8 cellular contexts compared by ENCODE assay signal in the genomic region with DNA sequence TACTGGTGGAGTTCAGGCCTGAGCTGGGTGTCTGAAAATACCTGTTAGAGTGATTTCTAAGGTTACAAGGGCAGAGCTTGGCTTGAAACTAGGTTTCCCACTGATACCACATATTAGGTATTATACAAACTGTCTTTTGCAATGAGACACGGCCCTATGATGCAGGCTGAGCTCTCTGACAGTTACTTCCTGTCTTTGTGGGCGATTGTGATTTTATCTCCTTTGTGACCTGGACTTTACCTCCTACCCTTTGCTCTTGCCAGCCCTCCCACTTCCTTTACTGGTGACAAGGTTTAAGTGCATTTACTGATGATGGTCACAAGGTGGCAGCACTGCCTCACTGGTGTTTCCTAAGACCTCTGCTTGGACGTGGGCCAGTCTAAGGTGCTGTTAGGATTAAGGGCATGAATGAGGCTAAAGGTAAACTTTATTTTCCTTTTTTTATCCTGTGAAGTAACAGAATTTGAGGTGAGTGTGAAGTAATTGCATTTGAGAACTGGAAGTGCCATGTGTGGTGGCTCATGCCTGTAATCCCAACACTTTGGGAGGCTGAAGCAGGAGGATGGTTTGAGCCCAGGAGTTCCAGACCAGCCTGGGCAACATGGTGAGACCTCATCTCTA. TPM values are rescaled to one million over a fixed set of nuclear protein-coding genes. Genes with fewer than 3 reads are reported as not detected.
A peak's percentile ranks its signal among the peaks of the same experiment; 100 is the strongest.
DNase-seq lines count a peak whose midpoint lies in the region; ATAC-seq, FAIRE-seq and TF ChIP-seq lines count a peak whose summit lies in the region.

No MANE protein-coding gene starts in this region.

- peak; percentile 9 for FAIRE-seq in TTC549 (lab: Jason Lieb, UNC)

- no peak overlapping the region for H3K4me3 ChIP-seq in body of pancreas
- H3K4me3 ChIP-seq in iPS DF 6.9 (ENCODE audit: low read length), result no peak overlapping the region
- no peak overlapping the region for H3K4me3 ChIP-seq in spleen

- peak; percentile 88 for ATAC-seq in HG02678 (IDR thresholded peaks at IDR 0.05; ENCODE audit: unreplicated experiment)
- peak; percentile 96 for ATAC-seq in body of pancreas

- DNase-seq in GM03348 (ENCODE audit: low spot score) (peak; percentile 81), NCI-H2029 (lab: John Stamatoyannopoulos, UW) (peak; percentile 85), body of pancreas (peak; percentile 91 to 97 (median 96)), iPS DF 6.9 (ENCODE audit: low read depth, low spot score) (peak; percentile 97), spleen (peak; percentile 86), cortex of kidney (lab: John Stamatoyannopoulos, UW) (no peak)

- TF ChIP-seq CTCF in body of pancreas (IDR thresholded peaks at IDR 0.05), result peak; percentile 76 to 98 (median 98)
- TF ChIP-seq CTCF in spleen (IDR thresholded peaks at IDR 0.05 in 8 of 11, conservative IDR thresholded peaks at IDR 0.05 in 3 of 11), result peak; percentile 84 to 98 (median 93)

- H3K4me1 ChIP-seq in body of pancreas (peaks cover 10% of the 10 kb centered on the region), iPS DF 6.9 (ENCODE audit: control insufficient read depth, insufficient read depth, low read length) (peaks cover 2% of the 10 kb centered on the region; the same call in 1 of the 2 replicates), spleen (peaks cover 3 to 60% (median 22%) of the 10 kb centered on the region in 6 donors)

- H3K9me3 ChIP-seq in body of pancreas, result no peaks in the 10 kb centered on the region
- H3K9me3 ChIP-seq in iPS DF 6.9 (ENCODE audit: control insufficient read depth, insufficient read depth, low read length), result no peaks in the 10 kb centered on the region
- H3K9me3 ChIP-seq in spleen, result no peaks in the 10 kb centered on the region

- H3K27me3 ChIP-seq in body of pancreas, result no peaks in the 10 kb centered on the region
- no peaks in the 10 kb centered on the region for H3K27me3 ChIP-seq in iPS DF 6.9 (ENCODE audit: control insufficient read depth, insufficient read depth, low read length)
- H3K27me3 ChIP-seq in spleen (replicated peaks in 1 of 7), result no peaks in the 10 kb centered on the region

- 0 to 2% methylated on average over 3 of the region's 3 CpGs for WGBS in body of pancreas, 2 donors
- WGBS in iPS DF 6.9 (ENCODE audit: insufficient coverage, insufficient read length), result no CpG with 5 or more reads among the region's 3 CpGs
- WGBS in spleen, 5 donors, result 0 to 5% (median 1%) methylated on average over 3 of the region's 3 CpGs

- intact Hi-C loops in body of pancreas (cut with DNase I) (no loop called here), spleen (cut with DNase I; ENCODE audit: low total_unique reads) (loop anchor here (2.0 kb wide), 1 partner anchor 78 kb away; a partner anchor contains a TSS)

- H3K27ac ChIP-seq in body of pancreas (peak overlapping the region in 3 of 4 donors; percentile 19 to 73 (median 21)), iPS DF 6.9 (ENCODE audit: low read length) (no peak overlapping the region), spleen (peak overlapping the region in 6 of 8 donors; percentile 36 to 72 (median 52))

- no peaks in the 10 kb centered on the region for H3K36me3 ChIP-seq in body of pancreas (replicated peaks in 1 of 2; ENCODE audit: insufficient read depth in 1 of 2, low read depth in 2 of 2)
- no peaks in the 10 kb centered on the region for H3K36me3 ChIP-seq in iPS DF 6.9 (ENCODE audit: control insufficient read depth, insufficient read depth, low read length)
- no peaks in the 10 kb centered on the region for H3K36me3 ChIP-seq in spleen

- no peak for TF ChIP-seq POLR2A in body of pancreas (IDR thresholded peaks at IDR 0.05)
- no peak for TF ChIP-seq POLR2A in spleen (IDR thresholded peaks at IDR 0.05)

RNA-seq across cellular contexts. Expression of a gene that starts 7.7 kb away (rescaled TPM):
- total RNA-seq in body of pancreas (10 to 100 TPM in 1 of 2 donors, 1 to 10 TPM in 1; 6.3 to 19.2 TPM), spleen (not detected)
- under 1 TPM; 0.11 to 0.19 (median 0.12) TPM for polyA plus RNA-seq in spleen

RNA-seq across cellular contexts. Expression of a gene that starts 23.2 kb away (rescaled TPM):
- total RNA-seq in body of pancreas (100 to 1,000 TPM in 1 of 2 donors, 1 to 10 TPM in 1; 8.3 to 357 TPM), spleen (10 to 100 TPM; 20.7 to 43.7 (median 25.3) TPM)
- 10 to 100 TPM; 20.6 to 39.5 (median 21.1) TPM for polyA plus RNA-seq in spleen

Comparison
In these comparisons a context has a peak if more than half of its experiments do, and no peak if none do; other contexts are left out.
1. RNA of a gene that starts 7.7 kb away (total RNA-seq): 6.3 to 19.2 TPM in body of pancreas; not detected in spleen; every median in the first group is over 4 times any median in the second.